Comparison of ENCODE assay signal across 21 cellular contexts in genomic region chr13:109355875-109356428, GRCh38.
"Had no signal": no experiment of that assay in that cellular context is flagged by ENCODE, and none has a peak within 500 bp of the region (broad histone marks: within the 10 kb centered on the region; RNA-seq: fewer than 3 reads in every experiment).

No MANE protein-coding gene starts in this region.

- H3K9me3 ChIP-seq: heart right ventricle, left lung, thoracic aorta, vagina had no signal

- H3K27ac ChIP-seq: cardiac muscle cell, epithelial cell of prostate, heart right ventricle, left lung, neural progenitor cell, thoracic aorta, vagina had no signal

- H3K36me3 ChIP-seq: cardiac muscle cell, heart right ventricle, left lung, neural progenitor cell, thoracic aorta, vagina had no signal

- H3K27me3 ChIP-seq: cardiac muscle cell, heart right ventricle, left lung, neural progenitor cell, vagina had no signal

- H3K4me3 ChIP-seq: cardiac muscle cell, heart right ventricle, left lung, lung, neural progenitor cell, thoracic aorta, vagina had no signal

- ATAC-seq: activated T-cell treated with anti-CD3 and anti-CD28 coated beads, Interleukin-2, amount 50 U/mL, for 72 hours; heart right ventricle; left lung had no signal

- H3K4me1 ChIP-seq: heart right ventricle, left lung, neural progenitor cell, vagina had no signal

- DNase-seq: activated CD4-positive, alpha-beta T cell treated with anti-CD3 and anti-CD28 coated beads for 4 hours; activated CD4-positive, alpha-beta T cell treated with anti-CD3 and anti-CD28 coated beads, Interleukin-2, amount 50 U/mL, for 48 hours; activated CD4-positive, CD25-positive, alpha-beta regulatory T cell; activated effector memory CD4-positive, alpha-beta T cell treated with Interleukin-2 at 50 U/mL for 16 hours; activated naive CD4-positive, alpha-beta T cell treated with anti-CD3 and anti-CD28 coated beads for 36 hours; activated naive CD8-positive, alpha-beta T cell treated with anti-CD3 and anti-CD28 coated beads, Interleukin-2, amount 10 ng/mL, durations not matched to agents 7 days and 5 days; activated T-cell treated with anti-CD3 and anti-CD28 coated beads, Interleukin-2, amount 50 U/mL, for 72 hours; amniotic stem cell; cortex of kidney; heart right ventricle; kidney glomerular epithelial cell; naive B cell; stimulated activated CD4-positive, alpha-beta T cell treated with anti-CD3 and anti-CD28 coated beads, Interleukin-2, amount 100 ng/mL, for 48 hours; stimulated activated naive CD4-positive, alpha-beta T cell had no signal
